In genomic region chr18:12011962-12012549, GRCh38 we compare ENCODE assay signal across 18 cellular contexts. TPM values are rescaled to one million over a fixed set of nuclear protein-coding genes. Genes with fewer than 3 reads are reported as not detected.
DNase-seq lines count a peak whose midpoint lies in the region; ATAC-seq and TF ChIP-seq lines count a peak whose summit lies in the region.
"Had no signal": no experiment of that assay in that cellular context is flagged by ENCODE, and none has a peak within 500 bp of the region (broad histone marks: within the 10 kb centered on the region; RNA-seq: fewer than 3 reads in every experiment).

No MANE protein-coding gene starts in this region.

- H3K36me3 ChIP-seq in mammary epithelial cell (ENCODE audit: insufficient read depth, low read length), result no peaks in the 10 kb centered on the region
- peaks cover 0 to 73% (median 28%) of the 10 kb centered on the region in 9 donors for H3K36me3 ChIP-seq in heart left ventricle
- H3K36me3 ChIP-seq in upper lobe of left lung, result peaks cover 0 to 44% (median 18%) of the 10 kb centered on the region in 4 donors

- peaks cover 24% of the 10 kb centered on the region for H3K36me3 Mint-ChIP-seq in MCF 10A (ENCODE audit: insufficient read depth, unreplicated experiment)
- peaks cover 22% of the 10 kb centered on the region for H3K36me3 Mint-ChIP-seq in nephron (ENCODE audit: low read depth)
- H3K36me3 Mint-ChIP-seq: activated naive CD4-positive, alpha-beta T cell treated with anti-CD3 and anti-CD28 coated beads, Interleukin-2, amount 10 ng/mL, durations not matched to agents 7 days and 5 days had no signal

- CTCF ChIA-PET in MCF 10A (lab: Yijun Ruan, JAX), result interaction anchor here (1.6 to 3.7 kb wide), 2 partner anchors 17 to 74 kb away, joined by 10 to 18 read pairs; no protein-coding TSS in a partner anchor
- CTCF ChIA-PET in mammary epithelial cell (lab: Charles Lee; ENCODE audit: low non-redundant PET), result no interaction called here

- dilution Hi-C loops in mammary epithelial cell (cut with HindIII; ENCODE audit: low sequenced_read_pairs), result no loop called here

- intact Hi-C loops in MCF 10A (cut with micrococcal nuclease), result no loop called here
- intact Hi-C loops in mammary epithelial cell (cut with micrococcal nuclease), result no loop called here
- intact Hi-C loops in heart left ventricle (cut with DNase I), result loop anchor here in 1 of 10 donors (1.0 kb wide), 1 partner anchor 14 kb away; no protein-coding TSS in a partner anchor

- H3K27me3 Mint-ChIP-seq in MCF 10A (ENCODE audit: insufficient read depth, unreplicated experiment) (no peaks in the 10 kb centered on the region), nephron (ENCODE audit: low read depth) (peaks cover 11% of the 10 kb centered on the region)
- H3K27me3 Mint-ChIP-seq: activated naive CD4-positive, alpha-beta T cell treated with anti-CD3 and anti-CD28 coated beads, Interleukin-2, amount 10 ng/mL, durations not matched to agents 7 days and 5 days had no signal

- POLR2A ChIA-PET in MCF 10A (lab: Yijun Ruan, JAX), result interaction anchor here (0.8 to 1.2 kb wide), 2 partner anchors 9 to 22 kb away, joined by 4 read pairs; no protein-coding TSS in a partner anchor

- peaks cover 21% of the 10 kb centered on the region for H3K4me1 ChIP-seq in mammary epithelial cell (ENCODE audit: insufficient read depth, low read length)
- H3K4me1 ChIP-seq in heart left ventricle, result peaks cover 0 to 41% (median 9%) of the 10 kb centered on the region in 12 donors
- peaks cover 22 to 65% (median 53%) of the 10 kb centered on the region in 4 donors for H3K4me1 ChIP-seq in upper lobe of left lung

- DNase-seq in MCF 10A (ENCODE audit: unreplicated experiment) (peak; percentile 20), mammary epithelial cell (no peak), heart left ventricle (peak in 4 of 5 donors; percentile 53 to 65 (median 60)), upper lobe of left lung (peak; percentile 60 to 79), NCI-H2171 (lab: John Stamatoyannopoulos, UW) (no peak), retina (no peak), RKO (ENCODE audit: low spot score) (no peak)
- DNase-seq: activated CD8-positive, alpha-beta memory T cell treated with anti-CD3 and anti-CD28 coated beads, Interleukin-2, amount 50 U/mL, for 48 hours; activated naive CD4-positive, alpha-beta T cell treated with anti-CD3 and anti-CD28 coated beads, Interleukin-2, amount 10 ng/mL, durations not matched to agents 7 days and 5 days; C1 segment of cervical spinal cord; central memory CD4-positive, alpha-beta T cell; HFFc6; Karpas-422; NCI-H1694; RPMI8226 had no signal

- no peak overlapping the region for H3K4me2 ChIP-seq in mammary epithelial cell (ENCODE audit: insufficient read depth, low read depth, low read length)

- H3K27ac ChIP-seq in mammary epithelial cell (ENCODE audit: insufficient read depth, low read depth, low read length) (no peak overlapping the region), heart left ventricle (peak overlapping the region in 10 of 12 donors; percentile 16 to 82 (median 64)), upper lobe of left lung (peak overlapping the region; percentile 67 to 79 (median 76))
- H3K27ac ChIP-seq: 22Rv1 had no signal

- TF ChIP-seq CTCF in MCF 10A (IDR thresholded peaks at IDR 0.05; ENCODE audit: unreplicated experiment), result no peak
- TF ChIP-seq CTCF in mammary epithelial cell (conservative IDR thresholded peaks at IDR 0.05 in 1 of 2, IDR thresholded peaks at IDR 0.05 in 1 of 2; ENCODE audit: extremely low read depth in 1 of 2, insufficient read depth in 1 of 2, low read depth in 1 of 2, low read length in 2 of 2), result no peak
- TF ChIP-seq CTCF in heart left ventricle (IDR thresholded peaks at IDR 0.05), result no peak
- no peak for TF ChIP-seq CTCF in nephron (IDR thresholded peaks at IDR 0.05; ENCODE audit: unreplicated experiment in 3 of 3)
- TF ChIP-seq CTCF in upper lobe of left lung (IDR thresholded peaks at IDR 0.05), result no peak

- 67% methylated on average over 19 of the region's 19 CpGs for WGBS in mammary epithelial cell (ENCODE audit: low coverage, missing lambda C conversion rate)
- 64 to 86% (median 79%) methylated on average over 15 to 19 of the region's 19 CpGs for WGBS in heart left ventricle, 4 donors
- 55 to 65% methylated on average over 19 of the region's 19 CpGs for WGBS in upper lobe of left lung, 2 donors

- no peaks in the 10 kb centered on the region for H4K20me1 ChIP-seq in mammary epithelial cell (ENCODE audit: insufficient read depth, low read length)

- in situ Hi-C loops in mammary epithelial cell (cut with MboI; ENCODE audit: low sequenced_read_pairs in 2 of 2), result loop anchor here in 1 of 2 donors (25.0 kb wide), 1 partner anchor 350 kb away; no protein-coding TSS in a partner anchor

- TF ChIP-seq EP300 in upper lobe of left lung (IDR thresholded peaks at IDR 0.05), result no peak

- no peak overlapping the region for H2AFZ ChIP-seq in mammary epithelial cell (ENCODE audit: low read depth, low read length)

- H3K4me3 ChIP-seq in mammary epithelial cell (replicated peaks in 1 of 3; ENCODE audit: insufficient read depth in 1 of 3, low read depth in 2 of 3, low read length in 3 of 3), result no peak overlapping the region
- no peak overlapping the region for H3K4me3 ChIP-seq in heart left ventricle
- no peak overlapping the region for H3K4me3 ChIP-seq in upper lobe of left lung

- ATAC-seq in heart left ventricle (peak in 3 of 4 donors; percentile 49 to 59 (median 55)), upper lobe of left lung (ENCODE audit: low FRiP score in 2 of 2) (peak in 1 of 2 donors; percentile 20)
- ATAC-seq: activated CD4-positive, CD25-positive, alpha-beta regulatory T cell treated with anti-CD3 and anti-CD28 coated beads, Interleukin-2, amount 50 U/mL, for 24 hours had no signal

- H3K9ac ChIP-seq in mammary epithelial cell (ENCODE audit: insufficient read depth, low read length), result no peak overlapping the region

- H3K27me3 ChIP-seq in mammary epithelial cell (ENCODE audit: insufficient read depth, low read length), result no peaks in the 10 kb centered on the region
- no peaks in the 10 kb centered on the region for H3K27me3 ChIP-seq in heart left ventricle
- no peaks in the 10 kb centered on the region for H3K27me3 ChIP-seq in upper lobe of left lung

- no peak overlapping the region for H3K27ac Mint-ChIP-seq in MCF 10A (ENCODE audit: low read depth, unreplicated experiment)
- peak overlapping the region; percentile 43 to 97 (median 91) for H3K27ac Mint-ChIP-seq in nephron
- H3K27ac Mint-ChIP-seq: activated naive CD4-positive, alpha-beta T cell treated with anti-CD3 and anti-CD28 coated beads, Interleukin-2, amount 10 ng/mL, durations not matched to agents 7 days and 5 days; HFFc6 had no signal

- H3K79me2 ChIP-seq in mammary epithelial cell (ENCODE audit: insufficient read depth, low read length), result no peaks in the 10 kb centered on the region

- H3K4me1 Mint-ChIP-seq in MCF 10A (ENCODE audit: insufficient read depth, unreplicated experiment), result peaks cover 17% of the 10 kb centered on the region
- H3K4me1 Mint-ChIP-seq in nephron, result peaks cover 51% of the 10 kb centered on the region
- H3K4me1 Mint-ChIP-seq: activated naive CD4-positive, alpha-beta T cell treated with anti-CD3 and anti-CD28 coated beads, Interleukin-2, amount 10 ng/mL, durations not matched to agents 7 days and 5 days had no signal

- BruUV-seq in MCF 10A (replicated peaks; lab: Mats Ljungman, UMichigan), result no TSS peak
- BruUV-seq in mammary epithelial cell (replicated peaks; lab: Mats Ljungman, UMichigan), result no TSS peak

- H3K9me3 Mint-ChIP-seq in MCF 10A (ENCODE audit: unreplicated experiment) (no peaks in the 10 kb centered on the region), nephron (no peaks in the 10 kb centered on the region)
- H3K9me3 Mint-ChIP-seq: activated naive CD4-positive, alpha-beta T cell treated with anti-CD3 and anti-CD28 coated beads, Interleukin-2, amount 10 ng/mL, durations not matched to agents 7 days and 5 days; HFFc6 had no signal

- H3K4me3 Mint-ChIP-seq in MCF 10A (ENCODE audit: unreplicated experiment) (no peak overlapping the region), nephron (no peak overlapping the region)
- H3K4me3 Mint-ChIP-seq: activated naive CD4-positive, alpha-beta T cell treated with anti-CD3 and anti-CD28 coated beads, Interleukin-2, amount 10 ng/mL, durations not matched to agents 7 days and 5 days; HFFc6 had no signal

- TF ChIP-seq POLR2A in heart left ventricle (IDR thresholded peaks at IDR 0.05), result no peak
- TF ChIP-seq POLR2A in upper lobe of left lung (IDR thresholded peaks at IDR 0.05), result no peak

- H3K9me3 ChIP-seq in mammary epithelial cell (replicated peaks; ENCODE audit: insufficient read depth, low read length) (no peaks in the 10 kb centered on the region), heart left ventricle (no peaks in the 10 kb centered on the region), upper lobe of left lung (no peaks in the 10 kb centered on the region)

RNA-seq across cellular contexts. Expression of gene IMPA2, which starts 30.7 kb away (rescaled TPM):
- 8.8 and 12.8 TPM in 2 replicates for total RNA-seq in MCF 10A (2022)
- 10 to 100 TPM; 16.5 to 41.8 TPM for total RNA-seq in mammary epithelial cell
- polyA plus RNA-seq in mammary epithelial cell, result 23.9 TPM
- polyA minus RNA-seq in mammary epithelial cell, result 33.9 TPM
- 10 to 100 TPM; 18.1 to 73.0 (median 44.3) TPM for total RNA-seq in heart left ventricle
- 10 to 100 TPM; 19.9 to 34.9 TPM for polyA plus RNA-seq in heart left ventricle
- total RNA-seq in upper lobe of left lung, result 100 to 1,000 TPM in 2 of 6 donors, 10 to 100 TPM in 4; 59.3 to 111 (median 77.6) TPM

Comparison
In these comparisons a context has a peak if more than half of its experiments do, and no peak if none do; other contexts are left out.
1. DNase-seq: peak in MCF 10A (single experiment), heart left ventricle (4 of 5) and upper lobe of left lung (2 of 2); none in mammary epithelial cell (single experiment), NCI-H2171 (single experiment), retina (single experiment) and RKO (single experiment).